In genomic region chr9:3511537-3511936, GRCh38 we compare ENCODE assay signal across 1 cellular context.
TF ChIP-seq lines count a peak whose summit lies in the region.

No MANE protein-coding gene starts in this region.

TF ChIP-seq in SK-N-SH treated with all-trans-retinoic acid at 6 μM for 48 hours, 23 proteins besides CTCF, POLR2A, EP300 and RAD21 (continued from another document):
- TF ChIP-seq CREB5 (CRISPR knock-in tag; IDR thresholded peaks at IDR 0.05; ENCODE audit: low read depth): no peak
- TF ChIP-seq GLIS3 (CRISPR knock-in tag; IDR thresholded peaks at IDR 0.05): no peak
- no peak for TF ChIP-seq ARNTL (CRISPR knock-in tag; IDR thresholded peaks at IDR 0.05; ENCODE audit: borderline replicate concordance, low read depth)
- no peak for TF ChIP-seq PPARA (CRISPR knock-in tag; IDR thresholded peaks at IDR 0.05; ENCODE audit: borderline replicate concordance)
- no peak for TF ChIP-seq CSRNP3 (CRISPR knock-in tag; IDR thresholded peaks at IDR 0.05)
- no peak for TF ChIP-seq OSR1 (CRISPR knock-in tag; IDR thresholded peaks at IDR 0.05)
- no peak for TF ChIP-seq CSDC2 (CRISPR knock-in tag; IDR thresholded peaks at IDR 0.05)
- TF ChIP-seq ZFP3 (CRISPR knock-in tag; IDR thresholded peaks at IDR 0.05): no peak
- no peak for TF ChIP-seq ZNF70 (CRISPR knock-in tag; IDR thresholded peaks at IDR 0.05)
